In genomic region chrX:15299945-15300851, GRCh38 we compare ENCODE assay signal across 9 cellular contexts. TPM values are rescaled to one million over a fixed set of nuclear protein-coding genes. Genes with fewer than 3 reads are reported as not detected.
DNase-seq lines count a peak whose midpoint lies in the region; ATAC-seq and TF ChIP-seq lines count a peak whose summit lies in the region.
"Had no signal": no experiment of that assay in that cellular context is flagged by ENCODE, and none has a peak within 500 bp of the region (broad histone marks: within the 10 kb centered on the region; RNA-seq: fewer than 3 reads in every experiment).

No MANE protein-coding gene starts in this region.

- in situ Hi-C loops in Panc1 (cut with HindIII; ENCODE audit: low pct_unique_long_range_greater_than_20kb, low sequenced_read_pairs) = no loop called here

- H3K9me3 ChIP-seq in right atrium auricular region (no peaks in the 10 kb centered on the region), Panc1 (ENCODE audit: control insufficient read depth, insufficient read depth, low read depth, low read length) (no peaks in the 10 kb centered on the region), spleen (no peaks in the 10 kb centered on the region), T-helper 17 cell (ENCODE audit: control insufficient read depth, low read length, poor library complexity, severe bottlenecking) (no peaks in the 10 kb centered on the region)

- H3K36me3 ChIP-seq in right atrium auricular region (no peaks in the 10 kb centered on the region), Panc1 (ENCODE audit: control insufficient read depth, insufficient read depth, low read length) (no peaks in the 10 kb centered on the region), spleen (no peaks in the 10 kb centered on the region)

- no peaks in the 10 kb centered on the region for H3K27me3 ChIP-seq in right atrium auricular region
- no peaks in the 10 kb centered on the region for H3K27me3 ChIP-seq in Panc1 (ENCODE audit: control insufficient read depth, insufficient read depth, low read length)
- no peaks in the 10 kb centered on the region for H3K27me3 ChIP-seq in spleen (replicated peaks in 1 of 7)

- no peak for ATAC-seq in Panc1
- no peak for ATAC-seq in T-helper 17 cell

- BruUV-seq in Panc1 (replicated peaks; lab: Mats Ljungman, UMichigan) = no TSS peak

- TF ChIP-seq POLR2A in spleen (IDR thresholded peaks at IDR 0.05) = no peak

- H3K27ac ChIP-seq in right atrium auricular region = peak overlapping the region; percentile 61 to 68
- no peak overlapping the region for H3K27ac ChIP-seq in Panc1 (ENCODE audit: low read length)
- peak overlapping the region in 3 of 8 donors; percentile 25 to 67 (median 64) for H3K27ac ChIP-seq in spleen

- no peak overlapping the region for H3K27ac Mint-ChIP-seq in T-helper 17 cell
- H3K27ac Mint-ChIP-seq: activated naive CD8-positive, alpha-beta T cell had no signal

- intact Hi-C loops in cardiac septum (cut with DNase I) = loop anchor here (5.0 kb wide), 2 partner anchors 37 to 167 kb away; partner anchors contain the start of gene PIGA
- intact Hi-C loops in Panc1 (cut with micrococcal nuclease; ENCODE audit: unreplicated experiment) = no loop called here
- intact Hi-C loops in spleen (cut with DNase I; ENCODE audit: low total_unique reads) = no loop called here

- peaks cover 2% of the 10 kb centered on the region for H3K4me1 Mint-ChIP-seq in T-helper 17 cell

- H3K27me3 Mint-ChIP-seq in T-helper 17 cell = no peaks in the 10 kb centered on the region
- H3K27me3 Mint-ChIP-seq: activated naive CD8-positive, alpha-beta T cell had no signal

- CTCF ChIA-PET in Panc1 (lab: Charles Lee) = interaction anchor here (0.7 to 0.9 kb wide), 2 partner anchors 553 to 1268 kb away, joined by 3 to 4 read pairs; no protein-coding TSS in a partner anchor

- no peak overlapping the region for H3K4me3 ChIP-seq in right atrium auricular region
- no peak overlapping the region for H3K4me3 ChIP-seq in Panc1 (ENCODE audit: low read depth in 2 of 2, low read length in 2 of 2)
- no peak overlapping the region for H3K4me3 ChIP-seq in fibroblast of the aortic adventitia (ENCODE audit: low read depth, low read length)
- no peak overlapping the region for H3K4me3 ChIP-seq in spleen

- 56 to 67% (median 59%) methylated on average over 4 of the region's 4 CpGs for WGBS in spleen, 5 donors

- peaks cover 0 to 20% of the 10 kb centered on the region in 2 donors for H3K4me1 ChIP-seq in right atrium auricular region
- no peaks in the 10 kb centered on the region for H3K4me1 ChIP-seq in Panc1 (ENCODE audit: control insufficient read depth, insufficient read depth, low read length)
- peaks cover 0 to 3% (median 0%) of the 10 kb centered on the region in 6 donors for H3K4me1 ChIP-seq in spleen

- peak; percentile 18 to 64 for TF ChIP-seq CTCF in right atrium auricular region (IDR thresholded peaks at IDR 0.05)
- peak; percentile 55 for TF ChIP-seq CTCF in Panc1 (IDR thresholded peaks at IDR 0.05)
- TF ChIP-seq CTCF in fibroblast of the aortic adventitia (IDR thresholded peaks at IDR 0.05; ENCODE audit: insufficient read depth, low read length) = peak; percentile 53
- peak in 6 of 11 experiments; percentile 29 to 41 (median 40) for TF ChIP-seq CTCF in spleen (IDR thresholded peaks at IDR 0.05 in 8 of 11, conservative IDR thresholded peaks at IDR 0.05 in 3 of 11)

- POLR2A ChIA-PET in Panc1 (lab: Charles Lee) = no interaction called here

- no peak overlapping the region for H3K4me3 Mint-ChIP-seq in T-helper 17 cell
- H3K4me3 Mint-ChIP-seq: activated naive CD8-positive, alpha-beta T cell had no signal

- H3K36me3 Mint-ChIP-seq in T-helper 17 cell (ENCODE audit: low read depth) = no peaks in the 10 kb centered on the region
- H3K36me3 Mint-ChIP-seq: activated naive CD8-positive, alpha-beta T cell had no signal

- DNase-seq in right atrium auricular region (ENCODE audit: low spot score) (no peak), cardiac septum (ENCODE audit: low spot score) (no peak), Panc1 (ENCODE audit: low read depth, low spot score) (no peak), fibroblast of the aortic adventitia (ENCODE audit: low read depth) (peak; percentile 56), spleen (no peak), T-helper 17 cell (no peak), NCI-H524 treated with DMSO at 0.1 percent for 48 hours (lab: John Stamatoyannopoulos, UW) (no peak), NCI-H1092 (lab: John Stamatoyannopoulos, UW) (no peak)

RNA-seq across cellular contexts. Expression of gene ASB11, which starts 15.2 kb away (rescaled TPM):
- total RNA-seq in right atrium auricular region (100 to 1,000 TPM in 1 of 2 donors, 10 to 100 TPM in 1; 57.1 to 137 TPM), cardiac septum (60.8 TPM), Panc1 (2021; ENCODE audit: unreplicated experiment) (not detected), fibroblast of the aortic adventitia (ENCODE audit: low replicate concordance) (not detected in 2 replicates), spleen (not detected), T-helper 17 cell (not detected)
- polyA plus RNA-seq in Panc1 (2012; ENCODE audit: insufficient read length) = not detected
- polyA plus RNA-seq in spleen = not detected

RNA-seq across cellular contexts. Expression of gene ASB9, which starts 30.3 kb away (rescaled TPM):
- total RNA-seq in right atrium auricular region (1 to 10 TPM; 1.1 to 1.8 TPM), cardiac septum (0.46 TPM), Panc1 (2021; ENCODE audit: unreplicated experiment) (6.5 TPM), fibroblast of the aortic adventitia (ENCODE audit: low replicate concordance) (0.18 TPM in 1 of 2 replicates, not detected in the other), spleen (10 to 100 TPM in 6 of 7 donors, 1 to 10 TPM in 1; 6.4 to 23.0 (median 19.5) TPM), T-helper 17 cell (not detected)
- polyA plus RNA-seq in Panc1 (2012; ENCODE audit: insufficient read length) = 9.7 TPM
- polyA plus RNA-seq in spleen = 10 to 100 TPM in 1 of 3 donors, 1 to 10 TPM in 2; 5.4 to 16.6 (median 7.0) TPM

RNA-seq across cellular contexts. Expression of gene PIGA, which starts 35.1 kb away (rescaled TPM):
- total RNA-seq in right atrium auricular region (1 to 10 TPM; 2.7 to 2.9 TPM), cardiac septum (6.8 TPM), Panc1 (2021; ENCODE audit: unreplicated experiment) (8.2 TPM), fibroblast of the aortic adventitia (ENCODE audit: low replicate concordance) (1.9 and 10.5 TPM in 2 replicates), spleen (10 to 100 TPM; 10.8 to 17.2 (median 13.4) TPM), T-helper 17 cell (100 to 1,000 TPM; 111 to 122 TPM)
- polyA plus RNA-seq in Panc1 (2012; ENCODE audit: insufficient read length) = 2.2 TPM
- polyA plus RNA-seq in spleen = 1 to 10 TPM; 4.9 to 7.0 (median 5.6) TPM

Comparison
In these comparisons a context has a peak if more than half of its experiments do, and no peak if none do; other contexts are left out.
1. RNA of gene ASB11, which starts 15.2 kb away (total RNA-seq): 57.1 to 137 TPM in right atrium auricular region and 60.8 TPM in cardiac septum (single experiment); not detected in Panc1 (single experiment), not detected in fibroblast of the aortic adventitia, not detected in spleen and not detected in T-helper 17 cell; every median in the first group is over 10 times any median in the second.
2. Peak in every context shown above with its lines, with median percentiles within 50 percentile points of each other: CTCF ChIP-seq.